In the genomic region with DNA sequence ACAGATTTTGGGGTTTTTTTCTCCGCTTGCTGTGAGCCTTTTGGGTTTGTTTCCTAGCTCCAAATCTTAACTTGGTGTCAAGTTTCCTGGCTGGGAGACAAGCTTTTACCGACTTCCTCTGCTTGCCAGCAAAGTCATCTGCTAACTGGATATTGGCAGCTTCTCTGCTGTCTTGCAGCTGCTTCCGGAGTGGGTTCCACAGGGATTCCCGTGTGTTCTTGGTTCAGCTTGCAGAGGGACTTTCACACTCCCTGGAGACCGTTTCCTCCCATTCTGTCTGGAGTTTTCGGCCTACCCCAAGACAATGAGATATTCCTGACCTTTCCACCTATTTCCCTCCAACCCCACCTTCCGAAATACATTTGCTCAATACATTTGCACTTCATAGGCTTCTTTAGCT, we compare ENCODE assay signal across 1 cellular context.
TF ChIP-seq lines count a peak whose summit lies in the region.

No MANE protein-coding gene starts in this region.

TF ChIP-seq in K562, 482 proteins besides CTCF, POLR2A, EP300 and RAD21 (continued from another document):
- TF ChIP-seq, protein P1, sequence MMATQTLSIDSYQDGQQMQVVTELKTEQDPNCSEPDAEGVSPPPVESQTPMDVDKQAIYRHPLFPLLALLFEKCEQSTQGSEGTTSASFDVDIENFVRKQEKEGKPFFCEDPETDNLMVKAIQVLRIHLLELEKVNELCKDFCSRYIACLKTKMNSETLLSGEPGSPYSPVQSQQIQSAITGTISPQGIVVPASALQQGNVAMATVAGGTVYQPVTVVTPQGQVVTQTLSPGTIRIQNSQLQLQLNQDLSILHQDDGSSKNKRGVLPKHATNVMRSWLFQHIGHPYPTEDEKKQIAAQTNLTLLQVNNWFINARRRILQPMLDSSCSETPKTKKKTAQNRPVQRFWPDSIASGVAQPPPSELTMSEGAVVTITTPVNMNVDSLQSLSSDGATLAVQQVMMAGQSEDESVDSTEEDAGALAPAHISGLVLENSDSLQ (IDR thresholded peaks at IDR 0.05): peak; percentile 44
- TF ChIP-seq SMAD4 (CRISPR knock-in tag; conservative IDR thresholded peaks at IDR 0.05): no peak
- TF ChIP-seq, protein P2, sequence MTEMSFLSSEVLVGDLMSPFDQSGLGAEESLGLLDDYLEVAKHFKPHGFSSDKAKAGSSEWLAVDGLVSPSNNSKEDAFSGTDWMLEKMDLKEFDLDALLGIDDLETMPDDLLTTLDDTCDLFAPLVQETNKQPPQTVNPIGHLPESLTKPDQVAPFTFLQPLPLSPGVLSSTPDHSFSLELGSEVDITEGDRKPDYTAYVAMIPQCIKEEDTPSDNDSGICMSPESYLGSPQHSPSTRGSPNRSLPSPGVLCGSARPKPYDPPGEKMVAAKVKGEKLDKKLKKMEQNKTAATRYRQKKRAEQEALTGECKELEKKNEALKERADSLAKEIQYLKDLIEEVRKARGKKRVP (CRISPR knock-in tag; IDR thresholded peaks at IDR 0.05): no peak
- TF ChIP-seq HDAC1 (IDR thresholded peaks at IDR 0.05): peak in 1 of 2 experiments; percentile 35; a peak in 1 of 4 replicates
- 0 out of 2 replicates have a peak, but pooled peaks have one; percentile 21 for TF ChIP-seq GABPB1 (CRISPR knock-in tag; IDR thresholded peaks at IDR 0.05)
- TF ChIP-seq KDM5B (IDR thresholded peaks at IDR 0.05; ENCODE audit: insufficient replicate concordance, low read depth, low read length): peak; percentile 47
- TF ChIP-seq RCOR1 (IDR thresholded peaks at IDR 0.05; ENCODE audit: borderline replicate concordance in 1 of 2, low read depth in 2 of 2, low read length in 2 of 2): peak in 1 of 2 experiments; percentile 26; a peak in 1 of 4 replicates
- TF ChIP-seq, protein P3, sequence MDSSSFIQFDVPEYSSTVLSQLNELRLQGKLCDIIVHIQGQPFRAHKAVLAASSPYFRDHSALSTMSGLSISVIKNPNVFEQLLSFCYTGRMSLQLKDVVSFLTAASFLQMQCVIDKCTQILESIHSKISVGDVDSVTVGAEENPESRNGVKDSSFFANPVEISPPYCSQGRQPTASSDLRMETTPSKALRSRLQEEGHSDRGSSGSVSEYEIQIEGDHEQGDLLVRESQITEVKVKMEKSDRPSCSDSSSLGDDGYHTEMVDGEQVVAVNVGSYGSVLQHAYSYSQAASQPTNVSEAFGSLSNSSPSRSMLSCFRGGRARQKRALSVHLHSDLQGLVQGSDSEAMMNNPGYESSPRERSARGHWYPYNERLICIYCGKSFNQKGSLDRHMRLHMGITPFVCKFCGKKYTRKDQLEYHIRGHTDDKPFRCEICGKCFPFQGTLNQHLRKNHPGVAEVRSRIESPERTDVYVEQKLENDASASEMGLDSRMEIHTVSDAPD (CRISPR knock-in tag; IDR thresholded peaks at IDR 0.05): no peak
